ENCODE assay signal across 1 cellular context in the genomic region with DNA sequence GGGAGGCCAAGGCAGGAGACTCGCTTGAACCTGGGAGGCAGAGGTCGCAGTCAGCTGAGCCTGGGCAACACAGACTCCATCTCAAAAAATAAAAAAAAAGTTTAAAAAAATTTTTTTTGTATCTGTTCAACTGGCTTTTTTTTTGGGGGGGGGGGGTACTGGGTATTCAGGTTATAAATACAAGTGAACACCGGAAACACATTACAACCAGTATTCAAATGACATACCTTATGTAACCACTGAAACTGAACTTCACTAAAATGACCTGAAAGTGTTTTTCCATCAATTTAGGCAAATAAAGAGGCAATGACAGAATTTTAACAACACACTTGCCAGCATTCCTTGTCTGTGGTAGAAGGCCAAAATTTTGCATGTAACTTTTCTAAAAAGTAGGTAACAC.
TF ChIP-seq lines count a peak whose summit lies in the region.

No MANE protein-coding gene starts in this region.

TF ChIP-seq in GM12878, 131 proteins besides CTCF, POLR2A, EP300 and RAD21 (continued from another document):
- TF ChIP-seq PAX5 (IDR thresholded peaks at IDR 0.05; ENCODE audit: borderline replicate concordance, low read depth, low read length) (no peak), POU2F2 (IDR thresholded peaks at IDR 0.05; ENCODE audit: borderline replicate concordance, low read depth, low read length) (peak; percentile 76; the same call in 1 of the 3 replicates), NRF1 (conservative IDR thresholded peaks at IDR 0.05; ENCODE audit: low read depth, low read length) (no peak), HCFC1 (IDR thresholded peaks at IDR 0.05; ENCODE audit: low read length) (no peak), POLR2AphosphoS5 (IDR thresholded peaks at IDR 0.05; ENCODE audit: low read length) (no peak), MTA2 (IDR thresholded peaks at IDR 0.05; ENCODE audit: low read depth) (0 out of 2 replicates have a peak, but pooled peaks have one; percentile 21), RBBP5 (conservative IDR thresholded peaks at IDR 0.05) (no peak), NFIC (IDR thresholded peaks at IDR 0.05; ENCODE audit: low read depth, low read length) (peak; percentile 77), ZZZ3 (IDR thresholded peaks at IDR 0.05; ENCODE audit: control insufficient read depth, insufficient read length, low read depth) (no peak), FOS (IDR thresholded peaks at IDR 0.05; ENCODE audit: borderline replicate concordance, extremely low read depth, insufficient read length) (no peak), USF1 (IDR thresholded peaks at IDR 0.05; ENCODE audit: borderline replicate concordance, extremely low read length, insufficient read depth, low read depth, low read length) (no peak)
- TF ChIP-seq, protein P1, sequence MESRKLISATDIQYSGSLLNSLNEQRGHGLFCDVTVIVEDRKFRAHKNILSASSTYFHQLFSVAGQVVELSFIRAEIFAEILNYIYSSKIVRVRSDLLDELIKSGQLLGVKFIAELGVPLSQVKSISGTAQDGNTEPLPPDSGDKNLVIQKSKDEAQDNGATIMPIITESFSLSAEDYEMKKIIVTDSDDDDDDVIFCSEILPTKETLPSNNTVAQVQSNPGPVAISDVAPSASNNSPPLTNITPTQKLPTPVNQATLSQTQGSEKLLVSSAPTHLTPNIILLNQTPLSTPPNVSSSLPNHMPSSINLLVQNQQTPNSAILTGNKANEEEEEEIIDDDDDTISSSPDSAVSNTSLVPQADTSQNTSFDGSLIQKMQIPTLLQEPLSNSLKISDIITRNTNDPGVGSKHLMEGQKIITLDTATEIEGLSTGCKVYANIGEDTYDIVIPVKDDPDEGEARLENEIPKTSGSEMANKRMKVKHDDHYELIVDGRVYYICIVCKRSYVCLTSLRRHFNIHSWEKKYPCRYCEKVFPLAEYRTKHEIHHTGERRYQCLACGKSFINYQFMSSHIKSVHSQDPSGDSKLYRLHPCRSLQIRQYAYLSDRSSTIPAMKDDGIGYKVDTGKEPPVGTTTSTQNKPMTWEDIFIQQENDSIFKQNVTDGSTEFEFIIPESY (IDR thresholded peaks at IDR 0.05): no peak
TF ChIP-seq in GM12878: peak in this region for 23.
